Comparison of ENCODE assay signal across 9 cellular contexts in the genomic region with DNA sequence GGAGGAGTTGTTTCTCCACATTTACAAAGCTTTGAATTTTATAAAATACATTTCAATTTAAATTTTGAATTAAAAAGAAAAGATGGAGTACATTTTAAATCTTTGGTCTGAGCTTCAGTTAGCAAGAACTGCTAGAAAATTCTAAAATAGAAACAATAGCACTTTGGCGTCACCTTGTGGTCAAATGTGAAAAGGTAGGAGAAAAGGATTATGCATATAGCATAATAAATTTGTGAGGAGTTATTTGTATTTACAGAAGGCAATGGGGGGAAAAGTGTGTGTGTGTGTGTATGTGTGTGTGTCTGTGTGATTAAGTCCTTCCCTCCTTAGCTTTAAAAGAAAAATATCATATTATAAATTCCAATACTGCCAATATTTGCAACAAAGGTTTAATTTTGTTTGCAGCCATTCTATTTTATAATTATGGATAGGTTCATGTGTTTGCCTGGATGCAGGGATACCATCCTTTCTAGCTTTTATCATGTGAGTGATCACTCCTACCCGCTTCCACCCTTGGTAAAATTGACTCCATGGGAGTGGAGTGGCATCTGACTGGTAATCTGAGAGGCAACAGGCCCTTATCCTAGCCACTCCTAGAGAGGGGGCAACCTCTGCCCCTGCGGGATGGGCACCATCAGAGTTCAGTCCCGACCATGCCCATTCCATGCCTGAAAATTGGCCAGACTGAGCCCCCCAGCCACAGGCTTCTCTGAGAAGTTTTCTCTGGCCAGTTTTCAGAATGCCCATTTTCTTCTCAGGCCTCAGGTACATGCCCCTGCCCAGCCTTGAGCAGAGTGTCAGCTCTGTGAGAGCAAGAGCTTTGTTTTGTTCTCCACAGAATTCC. TPM values are rescaled to one million over a fixed set of nuclear protein-coding genes. Genes with fewer than 3 reads are reported as not detected.
DNase-seq lines count a peak whose midpoint lies in the region; ATAC-seq, FAIRE-seq and TF ChIP-seq lines count a peak whose summit lies in the region.
"Had no signal": no experiment of that assay in that cellular context is flagged by ENCODE, and none has a peak within 500 bp of the region (broad histone marks: within the 10 kb centered on the region; RNA-seq: fewer than 3 reads in every experiment).

No MANE protein-coding gene starts in this region.

- ATAC-seq in HG03175 (IDR thresholded peaks at IDR 0.05; ENCODE audit: unreplicated experiment): peak; percentile 58
- ATAC-seq in K562: peak; percentile 81

- FAIRE-seq in A204.1 (lab: Jason Lieb, UNC) (peak; percentile 98), K562 (lab: Jason Lieb, UNC) (peak; percentile 86)

- H3K9me3 ChIP-seq in K562 (replicated peaks; ENCODE audit: control insufficient read depth, insufficient read depth, low read depth, low read length): no peaks in the 10 kb centered on the region
- no peaks in the 10 kb centered on the region for H3K9me3 ChIP-seq in stomach

- TF ChIP-seq POLR2A in K562 (conservative IDR thresholded peaks at IDR 0.05): no peak
- TF ChIP-seq POLR2A in stomach (IDR thresholded peaks at IDR 0.05): no peak

- H3K36me3 ChIP-seq in K562 (ENCODE audit: control insufficient read depth, insufficient read depth, low read length) (peaks cover 9% of the 10 kb centered on the region; the same call in 2 of the 3 replicates), stomach (peaks cover 4 to 18% (median 10%) of the 10 kb centered on the region in 4 donors)

- H3K27me3 ChIP-seq in K562 (ENCODE audit: control insufficient read depth in 2 of 2, insufficient read depth in 2 of 2, low read length in 2 of 2): no peaks in the 10 kb centered on the region
- no peaks in the 10 kb centered on the region for H3K27me3 ChIP-seq in stomach

- no TSS peak for BruUV-seq in K562 (replicated peaks; lab: Mats Ljungman, UMichigan)

- H3K4me3 Mint-ChIP-seq in immature natural killer cell: no peak overlapping the region

- H3K4me1 ChIP-seq in K562 (replicated peaks in 1 of 2; ENCODE audit: control insufficient read depth in 2 of 2, insufficient read depth in 2 of 2, low read length in 2 of 2) (no peaks in the 10 kb centered on the region), stomach (no peaks in the 10 kb centered on the region)

- H3K27ac ChIP-seq in K562 (ENCODE audit: extremely low read depth, low read depth, low read length) (no peak overlapping the region), stomach (no peak overlapping the region)
- H3K27ac ChIP-seq: epithelial cell of prostate had no signal

- TF ChIP-seq CTCF in K562 (IDR thresholded peaks at IDR 0.05 in 2 of 3, conservative IDR thresholded peaks at IDR 0.05 in 1 of 3; ENCODE audit: insufficient read depth in 2 of 3, low read depth in 1 of 3, low read length in 3 of 3): peak; percentile 58 to 98 (median 67); a peak in 4 of 6 replicates
- peak in 5 of 7 experiments; percentile 66 to 93 (median 86) for TF ChIP-seq CTCF in stomach (IDR thresholded peaks at IDR 0.05)

- H4K20me1 ChIP-seq in K562 (replicated peaks; ENCODE audit: control insufficient read depth, insufficient read depth, low read length): no peaks in the 10 kb centered on the region

- no peak overlapping the region for H3K4me2 ChIP-seq in K562 (ENCODE audit: insufficient read depth, low read length)

- in situ Hi-C loops in K562 (cut with MboI): loop anchor here (25.0 kb wide), 2 partner anchors 724 to 1199 kb away; no protein-coding TSS in a partner anchor

- H3K4me3 ChIP-seq in K562 (no peak overlapping the region), stomach (no peak overlapping the region)

- no peak overlapping the region for H3K27ac Mint-ChIP-seq in immature natural killer cell

- no peak overlapping the region for H2AFZ ChIP-seq in K562 (ENCODE audit: low read depth, low read length)

- no peaks in the 10 kb centered on the region for H3K9me1 ChIP-seq in K562 (ENCODE audit: control insufficient read depth, insufficient read depth, low read length)

- no peaks in the 10 kb centered on the region for H3K79me2 ChIP-seq in K562 (ENCODE audit: control insufficient read depth, insufficient read depth, low read length)

- DNase-seq in GM03348 (ENCODE audit: low spot score) (peak; percentile 61), NCI-H748 (lab: John Stamatoyannopoulos, UW; ENCODE audit: unreplicated experiment) (peak; percentile 75), K562 (ENCODE audit: extremely low read depth in 1 of 4, low spot score in 3 of 4) (peak; percentile 44 to 75 (median 45)), immature natural killer cell (peak; percentile 28 to 43 (median 32)), stomach (no peak), posterior vena cava (ENCODE audit: low spot score) (no peak)

- no peaks in the 10 kb centered on the region for H3K9me3 Mint-ChIP-seq in immature natural killer cell

- TF ChIP-seq RAD21 in K562 (CRISPR knock-in tag; conservative IDR thresholded peaks at IDR 0.05 in 1 of 2, IDR thresholded peaks at IDR 0.05 in 1 of 2): peak; percentile 97 to 99

- H3K36me3 Mint-ChIP-seq in immature natural killer cell: peaks cover 3 to 8% (median 4%) of the 10 kb centered on the region in 3 donors

- TF ChIP-seq EP300 in K562 (IDR thresholded peaks at IDR 0.05; ENCODE audit: low read length): no peak
- no peak for TF ChIP-seq EP300 in stomach (IDR thresholded peaks at IDR 0.05)

- WGBS in K562 (ENCODE audit: insufficient coverage, low coverage, missing lambda C conversion rate): 14% methylated on average over 4 of the region's 4 CpGs
- 19 to 35% (median 30%) methylated on average over 4 of the region's 4 CpGs for WGBS in stomach, 5 donors

- intact Hi-C loops in K562 (cut with micrococcal nuclease) (loop anchor here (1.0 to 5.0 kb wide), 4 partner anchors 189 to 1199 kb away; no protein-coding TSS in a partner anchor), stomach (cut with DNase I; ENCODE audit: low total_unique reads) (no loop called here), posterior vena cava (cut with DNase I) (loop anchor here in 1 of 2 donors (5.0 to 10.0 kb wide), 2 partner anchors 299 to 731 kb away; no protein-coding TSS in a partner anchor)

- POLR2A ChIA-PET in K562 (lab: Yijun Ruan, JAX): interaction anchor here (1.3 to 2.0 kb wide), 2 partner anchors 13 to 283 kb away, joined by 4 to 6 read pairs; partner anchors contain the start of gene LGR4

- peaks cover 0 to 2% (median 0%) of the 10 kb centered on the region in 3 donors for H3K27me3 Mint-ChIP-seq in immature natural killer cell (ENCODE audit: low read depth in 3 of 3)

- H3K4me1 Mint-ChIP-seq in immature natural killer cell: no peaks in the 10 kb centered on the region

- CTCF ChIA-PET in K562 (lab: Yijun Ruan, JAX; ENCODE audit: low intra/inter-chr PET ratio): interaction anchor here (0.9 to 2.8 kb wide), 6 partner anchors 282 to 1201 kb away, joined by 3 to 52 read pairs (median 6); no protein-coding TSS in a partner anchor

- H3K9ac ChIP-seq in K562 (ENCODE audit: insufficient read depth in 1 of 2, low read depth in 2 of 2, low read length in 2 of 2): no peak overlapping the region

TF ChIP-seq in K562, 482 proteins besides CTCF, POLR2A, EP300 and RAD21 (continues in another document):
- TF ChIP-seq ETV1 (tag; conservative IDR thresholded peaks at IDR 0.05; ENCODE audit: low read depth): no peak

RNA-seq across cellular contexts. Expression of gene LGR4, which starts 13.6 kb away (rescaled TPM):
- 23.3 and 49.2 TPM in 2 replicates for total RNA-seq in K562 (2011; cell fraction: chromatin; rRNA removed; ENCODE audit: low replicate concordance)
- total RNA-seq in K562 (2011; cell fraction: nucleolus; rRNA removed): 11.5 and 15.8 TPM in 2 replicates
- 23.7 and 31.5 TPM in 2 replicates for total RNA-seq in K562 (2011; cell fraction: nucleoplasm; rRNA removed)
- total RNA-seq in K562 (2014; rRNA removed): 3.1 and 3.8 TPM in 2 replicates
- total RNA-seq in K562 (2014; rRNA removed; fragmentation: Illumina TruSeq; extraction: Trizol): 6.4 and 7.3 TPM in 2 replicates
- 6.4 and 9.5 TPM in 2 replicates for total RNA-seq in K562 (2015; rRNA removed; fragmentation: Illumina TruSeq; extraction: Trizol)
- total RNA-seq in K562 (2021): 4.7 and 5.8 TPM in 2 replicates
- 10.1 and 10.8 TPM in 2 replicates for polyA plus RNA-seq in K562 (2011; rRNA removed)
- 2.8 and 5.6 TPM in 2 replicates for polyA plus RNA-seq in K562 (2011; cell fraction: cytosol; rRNA removed)
- 12.8 and 22.2 TPM in 2 replicates for polyA plus RNA-seq in K562 (2011; cell fraction: nucleus; rRNA removed)
- 3.6 and 4.1 TPM in 2 replicates for polyA plus RNA-seq in K562 (2012)
- polyA plus RNA-seq in K562 (2014; fragmentation: Illumina TruSeq; extraction: Trizol): 3.7 and 5.9 TPM in 2 replicates
- 1 to 10 TPM in 1 of 2 experiments, under 1 TPM in 1; 0.94 to 1.7 TPM for polyA plus RNA-seq in K562 (2014; fragmentation: Nextera tagmentation; extraction: Ambion mirVana)
- 2.5 and 3.7 TPM in 2 replicates for polyA plus RNA-seq in K562 (2014; rRNA removed)
- 16.6 and 32.2 TPM in 2 replicates for polyA minus RNA-seq in K562 (2011; rRNA and poly(A)+ RNA removed)
- polyA minus RNA-seq in K562 (2011; cell fraction: cytosol; rRNA and poly(A)+ RNA removed): 7.6 and 8.6 TPM in 2 replicates
- 18.0 and 44.5 TPM in 2 replicates for polyA minus RNA-seq in K562 (2011; cell fraction: nucleus; rRNA and poly(A)+ RNA removed)
- under 1 TPM in 1 of 3 donors, not detected in 2; 0.51 TPM for polyA plus RNA-seq in immature natural killer cell
- 100 to 1,000 TPM in 1 of 5 donors, 10 to 100 TPM in 4; 29.2 to 236 (median 57.9) TPM for total RNA-seq in stomach
- 1 to 10 TPM; 5.6 to 7.6 (median 6.6) TPM for polyA plus RNA-seq in stomach
- 10 to 100 TPM; 10.8 to 15.4 TPM for total RNA-seq in posterior vena cava

RNA-seq across cellular contexts. Expression of gene LIN7C, which starts 20.4 kb away (rescaled TPM):
- 3.3 and 11.8 TPM in 2 replicates for total RNA-seq in K562 (2011; cell fraction: chromatin; rRNA removed; ENCODE audit: low replicate concordance)
- total RNA-seq in K562 (2011; cell fraction: nucleolus; rRNA removed): 2.7 and 3.2 TPM in 2 replicates
- 9.5 and 22.1 TPM in 2 replicates for total RNA-seq in K562 (2011; cell fraction: nucleoplasm; rRNA removed)
- total RNA-seq in K562 (2014; rRNA removed): 21.5 and 23.5 TPM in 2 replicates
- 52.7 and 55.9 TPM in 2 replicates for total RNA-seq in K562 (2014; rRNA removed; fragmentation: Illumina TruSeq; extraction: Trizol)
- total RNA-seq in K562 (2015; rRNA removed; fragmentation: Illumina TruSeq; extraction: Trizol): 37.4 and 41.4 TPM in 2 replicates
- total RNA-seq in K562 (2021): 32.7 and 34.1 TPM in 2 replicates
- polyA plus RNA-seq in K562 (2011; rRNA removed): 15.7 and 21.5 TPM in 2 replicates
- polyA plus RNA-seq in K562 (2011; cell fraction: cytosol; rRNA removed): 7.6 and 15.1 TPM in 2 replicates
- 4.2 and 4.3 TPM in 2 replicates for polyA plus RNA-seq in K562 (2011; cell fraction: nucleus; rRNA removed)
- polyA plus RNA-seq in K562 (2012): 5.3 and 6.8 TPM in 2 replicates
- 8.8 and 10.8 TPM in 2 replicates for polyA plus RNA-seq in K562 (2014; fragmentation: Illumina TruSeq; extraction: Trizol)
- 10 to 100 TPM; 20.0 to 48.1 TPM for polyA plus RNA-seq in K562 (2014; fragmentation: Nextera tagmentation; extraction: Ambion mirVana)
- polyA plus RNA-seq in K562 (2014; rRNA removed): 19.2 and 22.6 TPM in 2 replicates
- polyA minus RNA-seq in K562 (2011; rRNA and poly(A)+ RNA removed): 29.7 and 31.2 TPM in 2 replicates
- 11.4 and 18.3 TPM in 2 replicates for polyA minus RNA-seq in K562 (2011; cell fraction: cytosol; rRNA and poly(A)+ RNA removed)
- 6.9 and 9.6 TPM in 2 replicates for polyA minus RNA-seq in K562 (2011; cell fraction: nucleus; rRNA and poly(A)+ RNA removed)
- polyA plus RNA-seq in immature natural killer cell: 10 to 100 TPM in 1 of 3 donors, 1 to 10 TPM in 2; 5.1 to 11.0 (median 5.4) TPM
- total RNA-seq in stomach: 100 to 1,000 TPM in 1 of 5 donors, 10 to 100 TPM in 4; 12.7 to 106 (median 29.9) TPM
- polyA plus RNA-seq in stomach: 1 to 10 TPM; 7.2 to 9.0 (median 7.8) TPM
- 10 to 100 TPM; 33.6 to 37.1 TPM for total RNA-seq in posterior vena cava

Comparison
In these comparisons a context has a peak if more than half of its experiments do, and no peak if none do; other contexts are left out.
1. DNase-seq: peak in GM03348 (single experiment), NCI-H748 (single experiment), K562 (4 of 4) and immature natural killer cell (3 of 3); none in stomach (single experiment) and posterior vena cava (single experiment).